9 cellular contexts compared by ENCODE assay signal in genomic region chr1:2393471-2393877, GRCh38. TPM values are rescaled to one million over a fixed set of nuclear protein-coding genes. Genes with fewer than 3 reads are reported as not detected.
DNase-seq lines count a peak whose midpoint lies in the region; ATAC-seq and TF ChIP-seq lines count a peak whose summit lies in the region.
"Had no signal": no experiment of that assay in that cellular context is flagged by ENCODE, and none has a peak within 500 bp of the region (broad histone marks: within the 10 kb centered on the region; RNA-seq: fewer than 3 reads in every experiment).

No MANE protein-coding gene starts in this region.

- BruUV-seq in Panc1 (replicated peaks; lab: Mats Ljungman, UMichigan), result no TSS peak

- H3K36me3 ChIP-seq in Panc1 (ENCODE audit: control insufficient read depth, insufficient read depth, low read length) (peaks cover 12% of the 10 kb centered on the region; the same call in 1 of the 2 replicates), endodermal cell (ENCODE audit: control insufficient read depth, insufficient read depth, low read length) (peaks cover 55% of the 10 kb centered on the region), sigmoid colon (peaks cover 13 to 49% (median 23%) of the 10 kb centered on the region in 4 donors)

- intact Hi-C loops in activated CD4-positive, alpha-beta T cell treated with anti-CD3 and anti-CD28 coated beads, Interleukin-2, amount 10 ng/mL, durations not matched to agents 24 days and 14 days (cut with micrococcal nuclease), result no loop called here
- intact Hi-C loops in Panc1 (cut with micrococcal nuclease; ENCODE audit: unreplicated experiment) (no loop called here), sigmoid colon (cut with DNase I) (loop anchor here (5.0 kb wide), 2 partner anchors 201 to 261 kb away; partner anchors contain the start of gene FAAP20)

- no peak for TF ChIP-seq CTCF in Panc1 (IDR thresholded peaks at IDR 0.05)
- no peak for TF ChIP-seq CTCF in endodermal cell (conservative IDR thresholded peaks at IDR 0.05)
- TF ChIP-seq CTCF in progenitor cell of endocrine pancreas (IDR thresholded peaks at IDR 0.05; ENCODE audit: unreplicated experiment), result no peak
- no peak for TF ChIP-seq CTCF in sigmoid colon (IDR thresholded peaks at IDR 0.05)

- no peak overlapping the region for H3K27ac Mint-ChIP-seq in activated CD4-positive, alpha-beta T cell treated with anti-CD3 and anti-CD28 coated beads, Interleukin-2, amount 10 ng/mL, durations not matched to agents 24 days and 14 days
- H3K27ac Mint-ChIP-seq in endodermal cell (no peak overlapping the region), progenitor cell of endocrine pancreas (no peak overlapping the region)

- peaks cover 41% of the 10 kb centered on the region for H3K36me3 Mint-ChIP-seq in activated CD4-positive, alpha-beta T cell treated with anti-CD3 and anti-CD28 coated beads, Interleukin-2, amount 10 ng/mL, durations not matched to agents 24 days and 14 days (ENCODE audit: low read depth)
- H3K36me3 Mint-ChIP-seq in endodermal cell (ENCODE audit: low read depth), result peaks cover 33% of the 10 kb centered on the region
- peaks cover 6% of the 10 kb centered on the region for H3K36me3 Mint-ChIP-seq in progenitor cell of endocrine pancreas (ENCODE audit: insufficient read depth)

- peaks cover 25% of the 10 kb centered on the region for H3K4me1 Mint-ChIP-seq in activated CD4-positive, alpha-beta T cell treated with anti-CD3 and anti-CD28 coated beads, Interleukin-2, amount 10 ng/mL, durations not matched to agents 24 days and 14 days
- peaks cover 9% of the 10 kb centered on the region for H3K4me1 Mint-ChIP-seq in endodermal cell
- H3K4me1 Mint-ChIP-seq in progenitor cell of endocrine pancreas (ENCODE audit: low read depth), result peaks cover 15% of the 10 kb centered on the region

- no peaks in the 10 kb centered on the region for H3K27me3 ChIP-seq in Panc1 (ENCODE audit: control insufficient read depth, insufficient read depth, low read length)
- no peaks in the 10 kb centered on the region for H3K27me3 ChIP-seq in endodermal cell (ENCODE audit: control insufficient read depth, insufficient read depth, low read length, poor library complexity, severe bottlenecking)
- H3K27me3 ChIP-seq in sigmoid colon, result no peaks in the 10 kb centered on the region

- H3K9ac ChIP-seq in endodermal cell (ENCODE audit: extremely low read depth, low read length, poor library complexity, severe bottlenecking), result no peak overlapping the region

- H3K4me1 ChIP-seq in Panc1 (ENCODE audit: control insufficient read depth, insufficient read depth, low read length) (peaks cover 26% of the 10 kb centered on the region), endodermal cell (ENCODE audit: control insufficient read depth, insufficient read depth, low read length) (peaks cover 6% of the 10 kb centered on the region), sigmoid colon (peaks cover 0 to 45% (median 40%) of the 10 kb centered on the region in 4 donors)

- peak overlapping the region; percentile 69 to 99; a peak in 3 of 4 replicates for H3K4me3 ChIP-seq in Panc1 (ENCODE audit: low read depth in 2 of 2, low read length in 2 of 2)
- H3K4me3 ChIP-seq in endodermal cell (ENCODE audit: low read length), result no peak overlapping the region
- H3K4me3 ChIP-seq in sigmoid colon, result no peak overlapping the region

- peak overlapping the region; percentile 90 for H3K4me3 Mint-ChIP-seq in activated CD4-positive, alpha-beta T cell treated with anti-CD3 and anti-CD28 coated beads, Interleukin-2, amount 10 ng/mL, durations not matched to agents 24 days and 14 days
- H3K4me3 Mint-ChIP-seq in endodermal cell (peak overlapping the region; percentile 73), progenitor cell of endocrine pancreas (ENCODE audit: low read depth) (peak overlapping the region; percentile 79)

- H3K27me3 Mint-ChIP-seq in activated CD4-positive, alpha-beta T cell treated with anti-CD3 and anti-CD28 coated beads, Interleukin-2, amount 10 ng/mL, durations not matched to agents 24 days and 14 days, result no peaks in the 10 kb centered on the region
- H3K27me3 Mint-ChIP-seq in endodermal cell (ENCODE audit: insufficient read depth) (no peaks in the 10 kb centered on the region), progenitor cell of endocrine pancreas (no peaks in the 10 kb centered on the region)

- no peaks in the 10 kb centered on the region for H3K9me3 Mint-ChIP-seq in activated CD4-positive, alpha-beta T cell treated with anti-CD3 and anti-CD28 coated beads, Interleukin-2, amount 10 ng/mL, durations not matched to agents 24 days and 14 days
- no peaks in the 10 kb centered on the region for H3K9me3 Mint-ChIP-seq in endodermal cell
- H3K9me3 Mint-ChIP-seq in progenitor cell of endocrine pancreas (ENCODE audit: low read depth), result no peaks in the 10 kb centered on the region

- H3K9me3 ChIP-seq in Panc1 (ENCODE audit: control insufficient read depth, insufficient read depth, low read depth, low read length) (no peaks in the 10 kb centered on the region), endodermal cell (ENCODE audit: control insufficient read depth, low read length) (no peaks in the 10 kb centered on the region), sigmoid colon (no peaks in the 10 kb centered on the region)

- H3K27ac ChIP-seq in Panc1 (ENCODE audit: low read length) (peak overlapping the region; percentile 94), endodermal cell (ENCODE audit: low read depth, low read length) (no peak overlapping the region), sigmoid colon (no peak overlapping the region)

- in situ Hi-C loops in Panc1 (cut with HindIII; ENCODE audit: low pct_unique_long_range_greater_than_20kb, low sequenced_read_pairs), result loop anchor here (10.0 kb wide), 1 partner anchor 199 kb away; the partner anchor contains the start of gene FAAP20

- CTCF ChIA-PET in Panc1 (lab: Charles Lee), result interaction anchor here (0.7 kb wide), 1 partner anchor 42 kb away, joined by 3 read pairs; no protein-coding TSS in a partner anchor

- no peak for TF ChIP-seq EP300 in sigmoid colon (IDR thresholded peaks at IDR 0.05)

- no peak for DNase-seq in activated CD4-positive, alpha-beta T cell treated with anti-CD3 and anti-CD28 coated beads, Interleukin-2, amount 10 ng/mL, durations not matched to agents 24 days and 14 days
- no peak for DNase-seq in activated CD4-positive, alpha-beta T cell treated with anti-CD3 and anti-CD28 coated beads, Interleukin-2, amount 50 U/mL, for 48 hours
- DNase-seq in Panc1 (ENCODE audit: low read depth, low spot score) (no peak), endodermal cell (no peak), progenitor cell of endocrine pancreas (ENCODE audit: low spot score, unreplicated experiment) (no peak), sigmoid colon (no peak), cerebellum (ENCODE audit: low spot score) (no peak), H4 (ENCODE audit: low spot score) (no peak)
- DNase-seq: NCI-H1417 treated with DMSO at 0.1 percent for 48 hours had no signal

- WGBS in endodermal cell (ENCODE audit: insufficient coverage in 1 of 2, insufficient read length in 1 of 2), 2 experiments, result 95 to 100% methylated on average over 7 to 9 of the region's 9 CpGs
- 29 to 68% methylated on average over 9 of the region's 9 CpGs for WGBS in sigmoid colon, 2 donors

- POLR2A ChIA-PET in Panc1 (lab: Charles Lee), result no interaction called here

- no peak for ATAC-seq in Panc1

- no peak for TF ChIP-seq POLR2A in sigmoid colon (IDR thresholded peaks at IDR 0.05)

RNA-seq across cellular contexts. Expression of gene RER1, which starts 1.8 kb away (rescaled TPM):
- total RNA-seq in activated CD4-positive, alpha-beta T cell treated with anti-CD3 and anti-CD28 coated beads, Interleukin-2, amount 10 ng/mL, durations not matched to agents 24 days and 14 days, result 164 and 171 TPM in 2 replicates
- total RNA-seq in Panc1 (2021; ENCODE audit: unreplicated experiment) (235 TPM), endodermal cell (100 to 1,000 TPM; 114 TPM), progenitor cell of endocrine pancreas (93.6 and 99.3 TPM in 2 replicates), sigmoid colon (10 to 100 TPM; 49.0 to 56.2 (median 50.7) TPM), cerebellum (32.4 TPM)
- 207 TPM for polyA plus RNA-seq in Panc1 (2012; ENCODE audit: insufficient read length)
- polyA plus RNA-seq in endodermal cell (2013, experiment 1 of 2), result 68.8 TPM
- 63.1 TPM for polyA plus RNA-seq in endodermal cell (2013, experiment 2 of 2)
- polyA plus RNA-seq in sigmoid colon, result 100 to 1,000 TPM in 1 of 3 donors, 10 to 100 TPM in 2; 40.8 to 113 (median 52.2) TPM
- total RNA-seq in H4 (2014; rRNA removed; shearing (Covaris generic)), result 173 and 208 TPM in 2 replicates

RNA-seq across cellular contexts. Expression of gene MORN1, which starts 2.1 kb away (rescaled TPM):
- 9.0 and 11.1 TPM in 2 replicates for total RNA-seq in activated CD4-positive, alpha-beta T cell treated with anti-CD3 and anti-CD28 coated beads, Interleukin-2, amount 10 ng/mL, durations not matched to agents 24 days and 14 days
- total RNA-seq in Panc1 (2021; ENCODE audit: unreplicated experiment), result 21.3 TPM
- 13.2 TPM for polyA plus RNA-seq in Panc1 (2012; ENCODE audit: insufficient read length)
- 10 to 100 TPM; 21.3 to 24.9 TPM for total RNA-seq in endodermal cell
- polyA plus RNA-seq in endodermal cell (2013, experiment 1 of 2), result 10.8 TPM
- 8.9 TPM for polyA plus RNA-seq in endodermal cell (2013, experiment 2 of 2)
- 34.0 and 35.3 TPM in 2 replicates for total RNA-seq in progenitor cell of endocrine pancreas
- total RNA-seq in sigmoid colon, result 1 to 10 TPM; 6.2 to 9.1 (median 6.7) TPM
- 1 to 10 TPM; 2.4 to 9.1 (median 2.5) TPM for polyA plus RNA-seq in sigmoid colon
- 18.0 TPM for total RNA-seq in cerebellum
- total RNA-seq in H4 (2014; rRNA removed; shearing (Covaris generic)), result 5.4 and 6.3 TPM in 2 replicates

RNA-seq across cellular contexts. Expression of gene PEX10, which starts 18.9 kb away (rescaled TPM):
- total RNA-seq in activated CD4-positive, alpha-beta T cell treated with anti-CD3 and anti-CD28 coated beads, Interleukin-2, amount 10 ng/mL, durations not matched to agents 24 days and 14 days, result 22.3 and 24.2 TPM in 2 replicates
- total RNA-seq in Panc1 (2021; ENCODE audit: unreplicated experiment) (49.8 TPM), endodermal cell (10 to 100 TPM; 35.6 TPM), progenitor cell of endocrine pancreas (27.5 and 27.6 TPM in 2 replicates), sigmoid colon (10 to 100 TPM; 12.8 to 17.0 (median 15.0) TPM), cerebellum (14.1 TPM)
- 69.0 TPM for polyA plus RNA-seq in Panc1 (2012; ENCODE audit: insufficient read length)
- 25.1 TPM for polyA plus RNA-seq in endodermal cell (2013, experiment 1 of 2)
- 23.8 TPM for polyA plus RNA-seq in endodermal cell (2013, experiment 2 of 2)
- 10 to 100 TPM in 2 of 3 donors, 1 to 10 TPM in 1; 9.9 to 21.9 (median 12.6) TPM for polyA plus RNA-seq in sigmoid colon
- 26.1 and 44.5 TPM in 2 replicates for total RNA-seq in H4 (2014; rRNA removed; shearing (Covaris generic))

Comparison
In these comparisons a context has a peak if more than half of its experiments do, and no peak if none do; other contexts are left out.
1. H3K4me3 ChIP-seq: peak in Panc1 (2 of 2); none in endodermal cell (single experiment) and sigmoid colon (0 of 4).
2. Peak in every context shown above with its lines, with median percentiles within 50 percentile points of each other: H3K4me3 Mint-ChIP-seq.